Comparison of ENCODE assay signal across 27 cellular contexts in genomic region chr3:107077391-107077790, GRCh38.
"Had no signal": no experiment of that assay in that cellular context is flagged by ENCODE, and none has a peak within 500 bp of the region (broad histone marks: within the 10 kb centered on the region; RNA-seq: fewer than 3 reads in every experiment).

No MANE protein-coding gene starts in this region.

- H3K36me3 ChIP-seq: sigmoid colon, thyroid gland, WERI-Rb-1 had no signal

- FAIRE-seq: islet of Langerhans, TTC549 had no signal

- H3K27ac ChIP-seq: foreskin keratinocyte, sigmoid colon, thyroid gland, WERI-Rb-1 had no signal

- H3K36me3 Mint-ChIP-seq: brain had no signal

- H3K9me3 Mint-ChIP-seq: activated CD4-positive, alpha-beta T cell treated with anti-CD3 and anti-CD28 coated beads, Interleukin-2, amount 10 ng/mL, durations not matched to agents 7 days and 5 days; activated naive CD8-positive, alpha-beta T cell treated with anti-CD3 and anti-CD28 coated beads, Interleukin-2, amount 50 U/mL, for 24 hours; activated T-helper 1 cell treated with anti-CD3 and anti-CD28 coated beads, Interleukin-12 subunit alpha, Interleukin-12 subunit beta, Interleukin-2, Interleukin-4 antibody, amounts not matched to agents 30 ng/mL and 10 ng/mL and 1 ng/mL, durations not matched to agents 14 hours and 24 hours and 36 hours; brain; nephron progenitor cell had no signal

- H3K27ac Mint-ChIP-seq: activated CD4-positive, alpha-beta T cell treated with anti-CD3 and anti-CD28 coated beads, Interleukin-2, amount 10 ng/mL, durations not matched to agents 7 days and 5 days; activated CD8-positive, alpha-beta T cell treated with anti-CD3 and anti-CD28 coated beads, Interleukin-2, amount 10 ng/mL, durations not matched to agents 7 days and 5 days; activated naive CD8-positive, alpha-beta T cell treated with anti-CD3 and anti-CD28 coated beads, Interleukin-2, amount 50 U/mL, for 24 hours; activated T-helper 1 cell treated with anti-CD3 and anti-CD28 coated beads, Interleukin-12 subunit alpha, Interleukin-12 subunit beta, Interleukin-2, Interleukin-4 antibody, amounts not matched to agents 30 ng/mL and 10 ng/mL and 1 ng/mL, durations not matched to agents 14 hours and 24 hours and 36 hours; brain; nephron progenitor cell had no signal

- H3K4me3 Mint-ChIP-seq: activated CD4-positive, alpha-beta T cell treated with anti-CD3 and anti-CD28 coated beads, Interleukin-2, amount 10 ng/mL, durations not matched to agents 7 days and 5 days; activated CD8-positive, alpha-beta T cell treated with anti-CD3 and anti-CD28 coated beads, Interleukin-2, amount 10 ng/mL, durations not matched to agents 7 days and 5 days; activated naive CD8-positive, alpha-beta T cell treated with anti-CD3 and anti-CD28 coated beads, Interleukin-2, amount 50 U/mL, for 24 hours; activated T-helper 1 cell treated with anti-CD3 and anti-CD28 coated beads, Interleukin-12 subunit alpha, Interleukin-12 subunit beta, Interleukin-2, Interleukin-4 antibody, amounts not matched to agents 30 ng/mL and 10 ng/mL and 1 ng/mL, durations not matched to agents 14 hours and 24 hours and 36 hours; brain; nephron progenitor cell had no signal

- H3K27me3 Mint-ChIP-seq: brain had no signal

- H3K4me1 ChIP-seq: foreskin keratinocyte, sigmoid colon, thyroid gland had no signal

- H3K4me2 ChIP-seq: smooth muscle cell had no signal

- H3K27me3 ChIP-seq: foreskin keratinocyte, sigmoid colon, thyroid gland had no signal

- H3K9me3 ChIP-seq: mucosa of descending colon, sigmoid colon, thyroid gland had no signal

- H3K4me3 ChIP-seq: mucosa of descending colon, sigmoid colon, smooth muscle cell, thyroid gland had no signal

- H3K4me1 Mint-ChIP-seq: activated CD4-positive, alpha-beta T cell treated with anti-CD3 and anti-CD28 coated beads, Interleukin-2, amount 10 ng/mL, durations not matched to agents 7 days and 5 days; activated naive CD8-positive, alpha-beta T cell treated with anti-CD3 and anti-CD28 coated beads, Interleukin-2, amount 50 U/mL, for 24 hours; brain; nephron progenitor cell had no signal

- DNase-seq: activated CD4-positive, alpha-beta T cell treated with anti-CD3 and anti-CD28 coated beads, Interleukin-2, amount 10 ng/mL, durations not matched to agents 7 days and 5 days; activated CD4-positive, CD25-positive, alpha-beta regulatory T cell treated with anti-CD3 and anti-CD28 coated beads, Interleukin-2, amount 50 U/mL, for 72 hours; activated CD8-positive, alpha-beta T cell treated with anti-CD3 and anti-CD28 coated beads, Interleukin-2, amount 10 ng/mL, durations not matched to agents 7 days and 5 days; activated gamma-delta T cell; activated naive CD4-positive, alpha-beta T cell treated with anti-CD3 and anti-CD28 coated beads, Interleukin-2, amount 50 U/mL, for 16 hours; activated naive CD8-positive, alpha-beta T cell treated with anti-CD3 and anti-CD28 coated beads, Interleukin-2, amount 50 U/mL, for 24 hours; dermis blood vessel endothelial cell; effector memory CD4-positive, alpha-beta T cell; foreskin keratinocyte; left cardiac atrium; mesenchymal stem cell; mucosa of descending colon; nephron progenitor cell; occipital lobe; posterior cingulate gyrus; retina; sigmoid colon; stimulated activated CD4-positive, alpha-beta T cell treated with anti-CD3 and anti-CD28 coated beads, Interleukin-15, amount 100 ng/mL, for 24 hours; stimulated activated naive CD4-positive, alpha-beta T cell; T-helper 1 cell; thyroid gland; WERI-Rb-1 had no signal
